1 cellular context compared by ENCODE assay signal in genomic region chr12:11731455-11731854, GRCh38.
TF ChIP-seq lines count a peak whose summit lies in the region.

No MANE protein-coding gene starts in this region.

TF ChIP-seq in IMR-90, 13 proteins besides CTCF, POLR2A, EP300 and RAD21 (continued from another document):
- TF ChIP-seq, protein P1, sequence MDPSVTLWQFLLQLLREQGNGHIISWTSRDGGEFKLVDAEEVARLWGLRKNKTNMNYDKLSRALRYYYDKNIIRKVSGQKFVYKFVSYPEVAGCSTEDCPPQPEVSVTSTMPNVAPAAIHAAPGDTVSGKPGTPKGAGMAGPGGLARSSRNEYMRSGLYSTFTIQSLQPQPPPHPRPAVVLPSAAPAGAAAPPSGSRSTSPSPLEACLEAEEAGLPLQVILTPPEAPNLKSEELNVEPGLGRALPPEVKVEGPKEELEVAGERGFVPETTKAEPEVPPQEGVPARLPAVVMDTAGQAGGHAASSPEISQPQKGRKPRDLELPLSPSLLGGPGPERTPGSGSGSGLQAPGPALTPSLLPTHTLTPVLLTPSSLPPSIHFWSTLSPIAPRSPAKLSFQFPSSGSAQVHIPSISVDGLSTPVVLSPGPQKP (IDR thresholded peaks at IDR 0.05; ENCODE audit: borderline replicate concordance, low read depth, low read length) = no peak
- TF ChIP-seq RCOR1 (IDR thresholded peaks at IDR 0.05; ENCODE audit: insufficient replicate concordance, low read length) = no peak
- TF ChIP-seq MAZ (IDR thresholded peaks at IDR 0.05; ENCODE audit: borderline replicate concordance, low read depth, low read length) = no peak
- no peak for TF ChIP-seq RFX5 (IDR thresholded peaks at IDR 0.05; ENCODE audit: low read depth, low read length)
- no peak for TF ChIP-seq FOS (IDR thresholded peaks at IDR 0.05; ENCODE audit: low read depth, low read length)
